Comparison of ENCODE assay signal across 8 cellular contexts in the genomic region with DNA sequence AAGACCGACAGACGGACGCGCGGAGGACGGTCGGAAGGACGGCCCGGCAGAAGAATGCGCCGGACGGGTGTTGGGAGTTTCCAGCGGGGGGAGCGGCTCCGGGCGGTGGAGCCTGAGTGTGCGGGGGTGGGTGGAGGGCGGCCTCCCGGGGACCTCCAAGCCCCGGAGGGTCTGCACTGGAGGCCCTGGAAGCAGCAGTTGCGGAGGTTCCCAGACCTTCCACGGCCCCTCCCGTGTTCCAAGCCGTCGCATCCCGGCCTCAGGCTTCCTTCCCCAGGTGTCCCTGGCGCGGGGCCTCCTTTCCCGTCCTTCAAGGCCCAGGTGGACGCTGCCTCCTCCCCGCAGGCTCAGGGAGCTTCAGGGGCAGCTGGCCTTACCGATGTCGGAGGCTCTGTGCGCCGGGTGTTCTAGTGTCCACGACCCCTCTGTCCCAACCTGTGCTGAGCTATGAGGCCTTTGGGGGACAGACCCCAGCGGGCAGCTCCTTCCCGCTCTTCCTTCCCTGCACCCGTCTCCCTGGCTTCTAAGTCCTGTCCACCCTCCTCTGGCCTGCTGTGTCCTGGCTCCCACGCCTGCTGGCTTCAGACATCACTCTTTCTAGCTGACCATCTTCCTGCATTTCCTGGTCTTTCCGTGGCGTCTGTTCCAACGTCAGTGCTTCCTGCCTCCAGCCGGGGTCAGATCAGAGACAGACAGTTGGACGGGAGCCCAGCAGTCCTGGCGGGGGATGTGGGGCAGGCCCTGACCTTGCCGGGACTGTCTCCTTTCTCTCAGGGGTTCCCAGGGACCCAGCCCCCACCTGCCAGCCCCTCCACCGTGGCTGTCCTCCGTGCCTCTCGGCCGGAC. TPM values are rescaled to one million over a fixed set of nuclear protein-coding genes. Genes with fewer than 3 reads are reported as not detected.
DNase-seq lines count a peak whose midpoint lies in the region; ATAC-seq and TF ChIP-seq lines count a peak whose summit lies in the region.

No MANE protein-coding gene starts in this region.

- H3K9me3 ChIP-seq in CD4-positive, CD25-positive, alpha-beta regulatory T cell (ENCODE audit: control insufficient read depth in 2 of 2, low read length in 2 of 2): peaks cover 0 to 5% of the 10 kb centered on the region in 2 experiments
- H3K9me3 ChIP-seq in SJCRH30 (replicated peaks): peaks cover 7% of the 10 kb centered on the region; the same call in 1 of the 2 replicates

- H3K4me1 Mint-ChIP-seq in CD4-positive, CD25-positive, alpha-beta regulatory T cell: peaks cover 0 to 18% (median 5%) of the 10 kb centered on the region in 4 donors
- H3K4me1 Mint-ChIP-seq in T-cell: peaks cover 10 to 20% (median 17%) of the 10 kb centered on the region in 3 donors
- peaks cover 5 to 11% of the 10 kb centered on the region in 2 donors for H3K4me1 Mint-ChIP-seq in natural killer cell treated with Interleukin-12 subunit alpha and Interleukin-12 subunit beta and Interleukin-15 and Interleukin-18, amount 100 ng/mL, for 72 hours (ENCODE audit: low read depth in 2 of 2)

- H3K4me3 Mint-ChIP-seq in CD4-positive, CD25-positive, alpha-beta regulatory T cell: peak overlapping the region; percentile 59 to 94 (median 75)
- H3K4me3 Mint-ChIP-seq in T-cell: peak overlapping the region; percentile 65 to 79 (median 75)
- H3K4me3 Mint-ChIP-seq in natural killer cell treated with Interleukin-12 subunit alpha and Interleukin-12 subunit beta and Interleukin-15 and Interleukin-18, amount 100 ng/mL, for 72 hours: peak overlapping the region; percentile 67

- no peaks in the 10 kb centered on the region for H3K36me3 Mint-ChIP-seq in CD4-positive, CD25-positive, alpha-beta regulatory T cell
- H3K36me3 Mint-ChIP-seq in T-cell: no peaks in the 10 kb centered on the region
- no peaks in the 10 kb centered on the region for H3K36me3 Mint-ChIP-seq in natural killer cell treated with Interleukin-12 subunit alpha and Interleukin-12 subunit beta and Interleukin-15 and Interleukin-18, amount 100 ng/mL, for 72 hours

- H3K9me3 Mint-ChIP-seq in CD4-positive, CD25-positive, alpha-beta regulatory T cell: peaks cover 0 to 1% (median 0%) of the 10 kb centered on the region in 7 donors
- H3K9me3 Mint-ChIP-seq in T-cell: no peaks in the 10 kb centered on the region
- H3K9me3 Mint-ChIP-seq in natural killer cell treated with Interleukin-12 subunit alpha and Interleukin-12 subunit beta and Interleukin-15 and Interleukin-18, amount 100 ng/mL, for 72 hours: no peaks in the 10 kb centered on the region

- H3K4me1 ChIP-seq in CD4-positive, CD25-positive, alpha-beta regulatory T cell (ENCODE audit: control insufficient read depth, insufficient read depth, low read length, poor library complexity, severe bottlenecking): peaks cover 17% of the 10 kb centered on the region
- H3K4me1 ChIP-seq in SJCRH30: peaks cover 22% of the 10 kb centered on the region

- CTCF ChIA-PET in T-cell (lab: Charles Lee): interaction anchor here in 1 of 2 donors (0.6 kb wide), 2 partner anchors 23 to 569 kb away, joined by 3 read pairs; no protein-coding TSS in a partner anchor

- DNase-seq in CD4-positive, CD25-positive, alpha-beta regulatory T cell: no peak
- no peak for DNase-seq in T-cell
- DNase-seq in fibroblast of pulmonary artery (ENCODE audit: low read depth): peak; percentile 91
- no peak for DNase-seq in natural killer cell treated with Interleukin-12 subunit alpha and Interleukin-12 subunit beta and Interleukin-15 and Interleukin-18, amount 100 ng/mL, for 72 hours (ENCODE audit: low spot score)
- no peak for DNase-seq in DMS153 treated with DMSO at 0.1 percent for 48 hours (lab: John Stamatoyannopoulos, UW; ENCODE audit: unreplicated experiment)
- DNase-seq in NCI-H1930 (lab: John Stamatoyannopoulos, UW): no peak
- no peak for DNase-seq in SJCRH30

- ATAC-seq in CD4-positive, CD25-positive, alpha-beta regulatory T cell (ENCODE audit: low read depth in 2 of 2): no peak
- ATAC-seq in T-cell (replicated peaks in 1 of 4) (no peak), GM21367 (IDR thresholded peaks at IDR 0.05; ENCODE audit: unreplicated experiment) (no peak)
- no peak for ATAC-seq in natural killer cell treated with Interleukin-12 subunit alpha and Interleukin-12 subunit beta and Interleukin-15 and Interleukin-18, amount 100 ng/mL, for 72 hours

- peaks cover 36% of the 10 kb centered on the region for H3K27me3 Mint-ChIP-seq in CD4-positive, CD25-positive, alpha-beta regulatory T cell
- peaks cover 24 to 47% of the 10 kb centered on the region in 2 donors for H3K27me3 Mint-ChIP-seq in T-cell
- H3K27me3 Mint-ChIP-seq in natural killer cell treated with Interleukin-12 subunit alpha and Interleukin-12 subunit beta and Interleukin-15 and Interleukin-18, amount 100 ng/mL, for 72 hours: peaks cover 10 to 21% of the 10 kb centered on the region in 2 donors

- no peaks in the 10 kb centered on the region for H3K36me3 ChIP-seq in CD4-positive, CD25-positive, alpha-beta regulatory T cell (ENCODE audit: control insufficient read depth, insufficient read depth, low read length)
- H3K36me3 ChIP-seq in SJCRH30: no peaks in the 10 kb centered on the region

- H3K27me3 ChIP-seq in CD4-positive, CD25-positive, alpha-beta regulatory T cell (ENCODE audit: control insufficient read depth, insufficient read depth, low read length): peaks cover 10% of the 10 kb centered on the region
- peaks cover 34% of the 10 kb centered on the region for H3K27me3 ChIP-seq in SJCRH30

- no peak overlapping the region for H3K27ac ChIP-seq in CD4-positive, CD25-positive, alpha-beta regulatory T cell (ENCODE audit: insufficient read depth, low read length, poor library complexity, severe bottlenecking)
- H3K27ac ChIP-seq in SJCRH30: no peak overlapping the region

- POLR2A ChIA-PET in T-cell (lab: Charles Lee): no interaction called here

- no peak for TF ChIP-seq CTCF in fibroblast of pulmonary artery (IDR thresholded peaks at IDR 0.05; ENCODE audit: low read length, missing control alignments)

- no peak overlapping the region for H3K4me3 ChIP-seq in CD4-positive, CD25-positive, alpha-beta regulatory T cell (ENCODE audit: low read depth, low read length)
- peak overlapping the region; percentile 51 for H3K4me3 ChIP-seq in fibroblast of pulmonary artery (replicated peaks; ENCODE audit: low read depth, low read length)
- H3K4me3 ChIP-seq in SJCRH30: no peak overlapping the region

- peak overlapping the region in 2 of 3 donors; percentile 83 to 90 for H3K27ac Mint-ChIP-seq in CD4-positive, CD25-positive, alpha-beta regulatory T cell
- H3K27ac Mint-ChIP-seq in T-cell: no peak overlapping the region
- H3K27ac Mint-ChIP-seq in natural killer cell treated with Interleukin-12 subunit alpha and Interleukin-12 subunit beta and Interleukin-15 and Interleukin-18, amount 100 ng/mL, for 72 hours: no peak overlapping the region

RNA-seq across cellular contexts. Expression of a gene that starts 5.6 kb away (rescaled TPM):
- 1.6 TPM for total RNA-seq in CD4-positive, CD25-positive, alpha-beta regulatory T cell
- not detected for polyA plus RNA-seq in CD4-positive, CD25-positive, alpha-beta regulatory T cell
- total RNA-seq in T-cell: 1 to 10 TPM in 4 of 5 donors, under 1 TPM in 1; 0.55 to 2.7 (median 1.7) TPM
- 1 to 10 TPM in 1 of 2 donors, under 1 TPM in 1; 0.88 to 2.6 TPM for total RNA-seq in natural killer cell treated with Interleukin-12 subunit alpha and Interleukin-12 subunit beta and Interleukin-15 and Interleukin-18, amount 100 ng/mL, for 72 hours
- 0.89 and 1.0 TPM in 2 replicates for total RNA-seq in SJCRH30 (2014; rRNA removed; shearing (Covaris generic))

RNA-seq across cellular contexts. Expression of a gene that starts 18.9 kb away (rescaled TPM):
- 6.1 TPM for total RNA-seq in CD4-positive, CD25-positive, alpha-beta regulatory T cell
- 1 to 10 TPM; 2.6 to 4.2 (median 3.5) TPM for polyA plus RNA-seq in CD4-positive, CD25-positive, alpha-beta regulatory T cell
- total RNA-seq in T-cell: 1 to 10 TPM; 2.2 to 5.6 (median 3.2) TPM
- 10 to 100 TPM; 31.1 to 38.4 TPM for total RNA-seq in natural killer cell treated with Interleukin-12 subunit alpha and Interleukin-12 subunit beta and Interleukin-15 and Interleukin-18, amount 100 ng/mL, for 72 hours
- total RNA-seq in SJCRH30 (2014; rRNA removed; shearing (Covaris generic)): 4.0 and 4.4 TPM in 2 replicates

RNA-seq across cellular contexts. Expression of a gene that starts 41.3 kb away (rescaled TPM):
- total RNA-seq in CD4-positive, CD25-positive, alpha-beta regulatory T cell: 46.4 TPM
- 10 to 100 TPM; 22.3 to 27.1 (median 23.7) TPM for polyA plus RNA-seq in CD4-positive, CD25-positive, alpha-beta regulatory T cell
- 10 to 100 TPM; 36.1 to 62.2 (median 58.8) TPM for total RNA-seq in T-cell
- 10 to 100 TPM; 58.8 to 90.3 TPM for total RNA-seq in natural killer cell treated with Interleukin-12 subunit alpha and Interleukin-12 subunit beta and Interleukin-15 and Interleukin-18, amount 100 ng/mL, for 72 hours
- total RNA-seq in SJCRH30 (2014; rRNA removed; shearing (Covaris generic)): 65.5 and 66.8 TPM in 2 replicates

RNA-seq across cellular contexts. Expression of a gene that starts 45.4 kb away (rescaled TPM):
- total RNA-seq in CD4-positive, CD25-positive, alpha-beta regulatory T cell: not detected
- polyA plus RNA-seq in CD4-positive, CD25-positive, alpha-beta regulatory T cell: not detected
- total RNA-seq in T-cell: under 1 TPM in 1 of 5 donors, not detected in 4; 0.54 TPM
- not detected for total RNA-seq in natural killer cell treated with Interleukin-12 subunit alpha and Interleukin-12 subunit beta and Interleukin-15 and Interleukin-18, amount 100 ng/mL, for 72 hours
- total RNA-seq in SJCRH30 (2014; rRNA removed; shearing (Covaris generic)): not detected in 2 replicates

RNA-seq across cellular contexts. Expression of a gene that starts 55.4 kb away (rescaled TPM):
- total RNA-seq in CD4-positive, CD25-positive, alpha-beta regulatory T cell: 100 TPM
- polyA plus RNA-seq in CD4-positive, CD25-positive, alpha-beta regulatory T cell: 10 to 100 TPM; 56.7 to 87.4 (median 71.8) TPM
- 100 to 1,000 TPM in 2 of 5 donors, 10 to 100 TPM in 3; 50.6 to 118 (median 95.3) TPM for total RNA-seq in T-cell
- 100 to 1,000 TPM; 332 to 432 TPM for total RNA-seq in natural killer cell treated with Interleukin-12 subunit alpha and Interleukin-12 subunit beta and Interleukin-15 and Interleukin-18, amount 100 ng/mL, for 72 hours
- total RNA-seq in SJCRH30 (2014; rRNA removed; shearing (Covaris generic)): 528 and 565 TPM in 2 replicates

Comparison
In these comparisons a context has a peak if more than half of its experiments do, and no peak if none do; other contexts are left out.
1. H3K27ac Mint-ChIP-seq: peak in CD4-positive, CD25-positive, alpha-beta regulatory T cell (2 of 3); none in T-cell (0 of 2) and natural killer cell treated with Interleukin-12 subunit alpha and Interleukin-12 subunit beta and Interleukin-15 and Interleukin-18, amount 100 ng/mL, for 72 hours (0 of 2).
2. Peak in every context shown above with its lines, with median percentiles within 50 percentile points of each other: H3K4me3 Mint-ChIP-seq.